In genomic region chr5:149123211-149123610, GRCh38 we compare ENCODE assay signal across 32 cellular contexts. TPM values are rescaled to one million over a fixed set of nuclear protein-coding genes. Genes with fewer than 3 reads are reported as not detected.
"Had no signal": no experiment of that assay in that cellular context is flagged by ENCODE, and none has a peak within 500 bp of the region (broad histone marks: within the 10 kb centered on the region; RNA-seq: fewer than 3 reads in every experiment).

No MANE protein-coding gene starts in this region.

- H3K4me3 Mint-ChIP-seq: activated B cell treated with CpG ODN at 0.5 μM for 24 hours; activated CD4-positive, alpha-beta memory T cell treated with anti-CD3 and anti-CD28 coated beads for 36 hours; activated CD4-positive, alpha-beta T cell treated with anti-CD3 and anti-CD28 coated beads, Interleukin-2, amount 10 ng/mL, durations not matched to agents 24 days and 14 days; activated CD8-positive, alpha-beta memory T cell treated with anti-CD3 and anti-CD28 coated beads, Interleukin-2, amount 10 ng/mL, durations not matched to agents 7 days and 5 days; activated CD8-positive, alpha-beta T cell treated with anti-CD3 and anti-CD28 coated beads, Interleukin-2, amount 10 ng/mL, durations not matched to agents 7 days and 5 days; activated naive CD4-positive, alpha-beta T cell treated with anti-CD3 and anti-CD28 coated beads, Interleukin-2, amount 10 ng/mL, durations not matched to agents 7 days and 5 days; activated naive CD4-positive, alpha-beta T cell treated with anti-CD3 and anti-CD28 coated beads, Interleukin-2, amount 50 U/mL, for 24 hours; activated naive CD8-positive, alpha-beta T cell; activated naive CD8-positive, alpha-beta T cell treated with anti-CD3 and anti-CD28 coated beads, Interleukin-2, amount 10 ng/mL, durations not matched to agents 7 days and 5 days; activated naive CD8-positive, alpha-beta T cell treated with anti-CD3 and anti-CD28 coated beads, Interleukin-2, amount 50 U/mL, for 24 hours; activated T-cell treated with anti-CD3 and anti-CD28 coated beads, Interleukin-2, amount 50 U/mL, for 24 hours; brain; central memory CD8-positive, alpha-beta T cell; T-helper 1 cell treated with Interleukin-12 subunit alpha and Interleukin-12 subunit beta and Interleukin-4 antibody, amounts not matched to agents 30 μg/mL and 1 μg/mL, for 36 hours; T-helper 2 cell treated with Interferon-gamma antibody and Interleukin-4, amounts not matched to agents 5 μg/mL and 100 μg/mL, for 36 hours had no signal

- H3K4me1 Mint-ChIP-seq: activated B cell treated with CpG ODN at 0.5 μM for 24 hours; activated CD4-positive, alpha-beta T cell treated with anti-CD3 and anti-CD28 coated beads, Interleukin-2, amount 10 ng/mL, durations not matched to agents 24 days and 14 days; activated naive CD4-positive, alpha-beta T cell treated with anti-CD3 and anti-CD28 coated beads, Interleukin-2, amount 10 ng/mL, durations not matched to agents 7 days and 5 days; activated naive CD4-positive, alpha-beta T cell treated with anti-CD3 and anti-CD28 coated beads, Interleukin-2, amount 50 U/mL, for 24 hours; activated naive CD8-positive, alpha-beta T cell treated with anti-CD3 and anti-CD28 coated beads, Interleukin-2, amount 10 ng/mL, durations not matched to agents 7 days and 5 days; activated naive CD8-positive, alpha-beta T cell treated with anti-CD3 and anti-CD28 coated beads, Interleukin-2, amount 50 U/mL, for 24 hours; brain; central memory CD8-positive, alpha-beta T cell had no signal

- H3K9me3 Mint-ChIP-seq: activated B cell treated with CpG ODN at 0.5 μM for 24 hours; activated CD4-positive, alpha-beta memory T cell treated with anti-CD3 and anti-CD28 coated beads for 36 hours; activated CD4-positive, alpha-beta T cell treated with anti-CD3 and anti-CD28 coated beads, Interleukin-2, amount 10 ng/mL, durations not matched to agents 24 days and 14 days; activated naive CD4-positive, alpha-beta T cell treated with anti-CD3 and anti-CD28 coated beads, Interleukin-2, amount 10 ng/mL, durations not matched to agents 7 days and 5 days; activated naive CD4-positive, alpha-beta T cell treated with anti-CD3 and anti-CD28 coated beads, Interleukin-2, amount 50 U/mL, for 24 hours; activated naive CD8-positive, alpha-beta T cell treated with anti-CD3 and anti-CD28 coated beads, Interleukin-2, amount 10 ng/mL, durations not matched to agents 7 days and 5 days; activated naive CD8-positive, alpha-beta T cell treated with anti-CD3 and anti-CD28 coated beads, Interleukin-2, amount 50 U/mL, for 24 hours; activated T-cell treated with anti-CD3 and anti-CD28 coated beads, Interleukin-2, amount 50 U/mL, for 24 hours; activated T-helper 2 cell treated with anti-CD3 and anti-CD28 coated beads, Interferon-gamma antibody, Interleukin-2, Interleukin-4, amounts not matched to agents 10 μg/mL and 5 μg/mL and 100 μg/mL, durations not matched to agents 14 hours and 24 hours and 36 hours; brain; central memory CD8-positive, alpha-beta T cell; T-helper 1 cell treated with Interleukin-12 subunit alpha and Interleukin-12 subunit beta and Interleukin-4 antibody, amounts not matched to agents 30 μg/mL and 1 μg/mL, for 36 hours; T-helper 2 cell treated with Interferon-gamma antibody and Interleukin-4, amounts not matched to agents 5 μg/mL and 100 μg/mL, for 36 hours had no signal

- DNase-seq: activated B cell treated with CpG ODN at 0.5 μM for 24 hours; activated CD4-positive, alpha-beta memory T cell treated with anti-CD3 and anti-CD28 coated beads for 36 hours; activated CD4-positive, alpha-beta T cell treated with anti-CD3 and anti-CD28 coated beads for 4 hours; activated CD4-positive, alpha-beta T cell treated with anti-CD3 and anti-CD28 coated beads, Interleukin-2, amount 10 ng/mL, durations not matched to agents 24 days and 14 days; activated CD4-positive, alpha-beta T cell treated with anti-CD3 and anti-CD28 coated beads, Interleukin-2, amount 50 U/mL, for 1 hour; activated CD4-positive, alpha-beta T cell treated with anti-CD3 and anti-CD28 coated beads, Interleukin-2, amount 50 U/mL, for 4 hours; activated CD4-positive, CD25-positive, alpha-beta regulatory T cell treated with anti-CD3 and anti-CD28 coated beads, Interleukin-2, amount 50 U/mL, for 72 hours; activated CD8-positive, alpha-beta memory T cell treated with anti-CD3 and anti-CD28 coated beads for 24 hours; activated CD8-positive, alpha-beta memory T cell treated with anti-CD3 and anti-CD28 coated beads, Interleukin-2, amount 10 ng/mL, durations not matched to agents 7 days and 5 days; activated CD8-positive, alpha-beta memory T cell treated with anti-CD3 and anti-CD28 coated beads, Interleukin-2, amount 50 U/mL, for 48 hours; activated CD8-positive, alpha-beta T cell treated with anti-CD3 and anti-CD28 coated beads, Interleukin-2, amount 10 ng/mL, durations not matched to agents 7 days and 5 days; activated effector memory CD4-positive, alpha-beta T cell treated with Interleukin-2 at 50 U/mL for 16 hours; activated gamma-delta T cell; activated naive CD4-positive, alpha-beta T cell treated with anti-CD3 and anti-CD28 coated beads, Interleukin-2, amount 10 ng/mL, durations not matched to agents 7 days and 5 days; activated naive CD4-positive, alpha-beta T cell treated with Interleukin-2 at 50 U/mL for 16 hours; activated naive CD8-positive, alpha-beta T cell treated with anti-CD3 and anti-CD28 coated beads, Interleukin-2, amount 10 ng/mL, durations not matched to agents 7 days and 5 days; activated naive CD8-positive, alpha-beta T cell treated with anti-CD3 and anti-CD28 coated beads, Interleukin-2, amount 50 U/mL, for 24 hours; activated T-cell treated with anti-CD3 and anti-CD28 coated beads, Interleukin-2, amount 50 U/mL, for 24 hours; activated T-cell treated with anti-CD3 and anti-CD28 coated beads, Interleukin-2, amount 50 U/mL, for 48 hours; amygdala; anterior cingulate cortex; caudate nucleus; cerebellar nuclear complex; T-helper 2 cell; T-helper 9 cell had no signal

- H3K27ac Mint-ChIP-seq: activated B cell treated with CpG ODN at 0.5 μM for 24 hours; activated CD4-positive, alpha-beta memory T cell treated with anti-CD3 and anti-CD28 coated beads for 36 hours; activated CD4-positive, alpha-beta T cell treated with anti-CD3 and anti-CD28 coated beads, Interleukin-2, amount 10 ng/mL, durations not matched to agents 24 days and 14 days; activated CD8-positive, alpha-beta memory T cell treated with anti-CD3 and anti-CD28 coated beads, Interleukin-2, amount 10 ng/mL, durations not matched to agents 7 days and 5 days; activated CD8-positive, alpha-beta T cell treated with anti-CD3 and anti-CD28 coated beads, Interleukin-2, amount 10 ng/mL, durations not matched to agents 7 days and 5 days; activated naive CD4-positive, alpha-beta T cell treated with anti-CD3 and anti-CD28 coated beads, Interleukin-2, amount 10 ng/mL, durations not matched to agents 7 days and 5 days; activated naive CD4-positive, alpha-beta T cell treated with anti-CD3 and anti-CD28 coated beads, Interleukin-2, amount 50 U/mL, for 24 hours; activated naive CD8-positive, alpha-beta T cell; activated naive CD8-positive, alpha-beta T cell treated with anti-CD3 and anti-CD28 coated beads, Interleukin-2, amount 10 ng/mL, durations not matched to agents 7 days and 5 days; activated naive CD8-positive, alpha-beta T cell treated with anti-CD3 and anti-CD28 coated beads, Interleukin-2, amount 50 U/mL, for 24 hours; activated T-cell treated with anti-CD3 and anti-CD28 coated beads, Interleukin-2, amount 50 U/mL, for 24 hours; activated T-helper 2 cell treated with anti-CD3 and anti-CD28 coated beads, Interferon-gamma antibody, Interleukin-2, Interleukin-4, amounts not matched to agents 10 μg/mL and 5 μg/mL and 100 μg/mL, durations not matched to agents 14 hours and 24 hours and 36 hours; brain; T-helper 1 cell treated with Interleukin-12 subunit alpha and Interleukin-12 subunit beta and Interleukin-4 antibody, amounts not matched to agents 30 μg/mL and 1 μg/mL, for 36 hours; T-helper 2 cell treated with Interferon-gamma antibody and Interleukin-4, amounts not matched to agents 5 μg/mL and 100 μg/mL, for 36 hours had no signal

- H3K36me3 Mint-ChIP-seq: activated CD4-positive, alpha-beta memory T cell treated with anti-CD3 and anti-CD28 coated beads for 36 hours; activated CD8-positive, alpha-beta memory T cell treated with anti-CD3 and anti-CD28 coated beads, Interleukin-2, amount 10 ng/mL, durations not matched to agents 7 days and 5 days; activated naive CD4-positive, alpha-beta T cell treated with anti-CD3 and anti-CD28 coated beads, Interleukin-2, amount 10 ng/mL, durations not matched to agents 7 days and 5 days; activated naive CD4-positive, alpha-beta T cell treated with anti-CD3 and anti-CD28 coated beads, Interleukin-2, amount 50 U/mL, for 24 hours; activated naive CD8-positive, alpha-beta T cell; activated naive CD8-positive, alpha-beta T cell treated with anti-CD3 and anti-CD28 coated beads, Interleukin-2, amount 10 ng/mL, durations not matched to agents 7 days and 5 days; brain had no signal

RNA-seq across cellular contexts. Expression of gene ABLIM3, which starts 18.1 kb away (rescaled TPM):
- total RNA-seq: activated B cell treated with CpG ODN at 0.5 μM for 24 hours; activated CD4-positive, alpha-beta T cell treated with anti-CD3 and anti-CD28 coated beads, Interleukin-2, amount 10 ng/mL, durations not matched to agents 24 days and 14 days; activated CD8-positive, alpha-beta T cell treated with anti-CD3 and anti-CD28 coated beads, Interleukin-2, amount 10 ng/mL, durations not matched to agents 7 days and 5 days; activated naive CD8-positive, alpha-beta T cell treated with anti-CD3 and anti-CD28 coated beads, Interleukin-2, amount 10 ng/mL, durations not matched to agents 7 days and 5 days; activated T-helper 2 cell treated with anti-CD3 and anti-CD28 coated beads, Interferon-gamma antibody, Interleukin-2, Interleukin-4, amounts not matched to agents 10 μg/mL and 5 μg/mL and 100 μg/mL, durations not matched to agents 14 hours and 24 hours and 36 hours had no signal
